Comparison of ENCODE assay signal across 2 cellular contexts in the genomic region with DNA sequence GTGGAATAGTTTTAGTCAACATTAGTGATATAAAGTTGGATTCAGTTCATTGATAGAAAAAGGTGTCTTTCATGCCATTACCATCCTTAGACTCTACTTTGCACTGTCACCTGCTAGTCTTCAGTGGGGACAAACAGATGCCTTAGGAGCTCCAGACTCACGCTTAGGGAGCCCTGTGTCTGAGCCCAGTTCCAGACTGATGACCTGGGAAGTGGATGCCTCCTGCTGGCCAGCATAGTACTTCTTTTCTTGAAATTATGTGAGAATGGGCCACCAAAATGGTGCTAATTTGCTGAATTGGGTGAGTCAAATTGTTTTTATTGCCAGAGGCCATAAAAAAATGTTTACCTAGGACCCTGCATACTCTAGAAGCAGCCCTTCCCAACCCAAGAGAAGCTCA.
TF ChIP-seq lines count a peak whose summit lies in the region.

No MANE protein-coding gene starts in this region.

TF ChIP-seq in GM23338, 12 proteins besides CTCF, POLR2A, EP300 and RAD21 (continued from another document):
- TF ChIP-seq, protein P1, sequence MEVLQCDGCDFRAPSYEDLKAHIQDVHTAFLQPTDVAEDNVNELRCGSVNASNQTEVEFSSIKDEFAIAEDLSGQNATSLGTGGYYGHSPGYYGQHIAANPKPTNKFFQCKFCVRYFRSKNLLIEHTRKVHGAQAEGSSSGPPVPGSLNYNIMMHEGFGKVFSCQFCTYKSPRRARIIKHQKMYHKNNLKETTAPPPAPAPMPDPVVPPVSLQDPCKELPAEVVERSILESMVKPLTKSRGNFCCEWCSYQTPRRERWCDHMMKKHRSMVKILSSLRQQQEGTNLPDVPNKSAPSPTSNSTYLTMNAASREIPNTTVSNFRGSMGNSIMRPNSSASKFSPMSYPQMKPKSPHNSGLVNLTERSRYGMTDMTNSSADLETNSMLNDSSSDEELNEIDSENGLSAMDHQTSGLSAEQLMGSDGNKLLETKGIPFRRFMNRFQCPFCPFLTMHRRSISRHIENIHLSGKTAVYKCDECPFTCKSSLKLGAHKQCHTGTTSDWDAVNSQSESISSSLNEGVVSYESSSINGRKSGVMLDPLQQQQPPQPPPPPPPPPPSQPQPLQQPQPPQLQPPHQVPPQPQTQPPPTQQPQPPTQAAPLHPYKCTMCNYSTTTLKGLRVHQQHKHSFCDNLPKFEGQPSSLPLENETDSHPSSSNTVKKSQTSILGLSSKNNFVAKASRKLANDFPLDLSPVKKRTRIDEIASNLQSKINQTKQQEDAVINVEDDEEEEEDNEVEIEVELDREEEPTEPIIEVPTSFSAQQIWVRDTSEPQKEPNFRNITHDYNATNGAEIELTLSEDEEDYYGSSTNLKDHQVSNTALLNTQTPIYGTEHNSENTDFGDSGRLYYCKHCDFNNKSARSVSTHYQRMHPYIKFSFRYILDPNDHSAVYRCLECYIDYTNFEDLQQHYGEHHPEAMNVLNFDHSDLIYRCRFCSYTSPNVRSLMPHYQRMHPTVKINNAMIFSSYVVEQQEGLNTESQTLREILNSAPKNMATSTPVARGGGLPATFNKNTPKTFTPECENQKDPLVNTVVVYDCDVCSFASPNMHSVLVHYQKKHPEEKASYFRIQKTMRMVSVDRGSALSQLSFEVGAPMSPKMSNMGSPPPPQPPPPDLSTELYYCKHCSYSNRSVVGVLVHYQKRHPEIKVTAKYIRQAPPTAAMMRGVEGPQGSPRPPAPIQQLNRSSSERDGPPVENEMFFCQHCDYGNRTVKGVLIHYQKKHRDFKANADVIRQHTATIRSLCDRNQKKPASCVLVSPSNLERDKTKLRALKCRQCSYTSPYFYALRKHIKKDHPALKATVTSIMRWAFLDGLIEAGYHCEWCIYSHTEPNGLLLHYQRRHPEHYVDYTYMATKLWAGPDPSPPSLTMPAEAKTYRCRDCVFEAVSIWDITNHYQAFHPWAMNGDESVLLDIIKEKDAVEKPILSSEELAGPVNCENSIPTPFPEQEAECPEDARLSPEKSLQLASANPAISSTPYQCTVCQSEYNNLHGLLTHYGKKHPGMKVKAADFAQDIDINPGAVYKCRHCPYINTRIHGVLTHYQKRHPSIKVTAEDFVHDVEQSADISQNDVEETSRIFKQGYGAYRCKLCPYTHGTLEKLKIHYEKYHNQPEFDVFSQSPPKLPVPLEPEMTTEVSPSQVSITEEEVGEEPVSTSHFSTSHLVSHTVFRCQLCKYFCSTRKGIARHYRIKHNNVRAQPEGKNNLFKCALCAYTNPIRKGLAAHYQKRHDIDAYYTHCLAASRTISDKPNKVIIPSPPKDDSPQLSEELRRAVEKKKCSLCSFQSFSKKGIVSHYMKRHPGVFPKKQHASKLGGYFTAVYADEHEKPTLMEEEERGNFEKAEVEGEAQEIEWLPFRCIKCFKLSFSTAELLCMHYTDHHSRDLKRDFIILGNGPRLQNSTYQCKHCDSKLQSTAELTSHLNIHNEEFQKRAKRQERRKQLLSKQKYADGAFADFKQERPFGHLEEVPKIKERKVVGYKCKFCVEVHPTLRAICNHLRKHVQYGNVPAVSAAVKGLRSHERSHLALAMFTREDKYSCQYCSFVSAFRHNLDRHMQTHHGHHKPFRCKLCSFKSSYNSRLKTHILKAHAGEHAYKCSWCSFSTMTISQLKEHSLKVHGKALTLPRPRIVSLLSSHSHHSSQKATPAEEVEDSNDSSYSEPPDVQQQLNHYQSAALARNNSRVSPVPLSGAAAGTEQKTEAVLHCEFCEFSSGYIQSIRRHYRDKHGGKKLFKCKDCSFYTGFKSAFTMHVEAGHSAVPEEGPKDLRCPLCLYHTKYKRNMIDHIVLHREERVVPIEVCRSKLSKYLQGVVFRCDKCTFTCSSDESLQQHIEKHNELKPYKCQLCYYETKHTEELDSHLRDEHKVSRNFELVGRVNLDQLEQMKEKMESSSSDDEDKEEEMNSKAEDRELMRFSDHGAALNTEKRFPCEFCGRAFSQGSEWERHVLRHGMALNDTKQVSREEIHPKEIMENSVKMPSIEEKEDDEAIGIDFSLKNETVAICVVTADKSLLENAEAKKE (CRISPR knock-in tag; IDR thresholded peaks at IDR 0.05): no peak
- TF ChIP-seq ZNF331 (CRISPR knock-in tag; IDR thresholded peaks at IDR 0.05; ENCODE audit: low read depth): no peak
- no peak for TF ChIP-seq STAT1 (IDR thresholded peaks at IDR 0.05; ENCODE audit: unreplicated experiment)
- TF ChIP-seq JUNB (IDR thresholded peaks at IDR 0.05; ENCODE audit: unreplicated experiment): no peak
- TF ChIP-seq CREB1 (CRISPR knock-in tag; IDR thresholded peaks at IDR 0.05; ENCODE audit: low read depth): no peak

TF ChIP-seq in WTC11, 78 proteins besides CTCF, POLR2A, EP300 and RAD21 (continued from another document):
- TF ChIP-seq, protein P2, sequence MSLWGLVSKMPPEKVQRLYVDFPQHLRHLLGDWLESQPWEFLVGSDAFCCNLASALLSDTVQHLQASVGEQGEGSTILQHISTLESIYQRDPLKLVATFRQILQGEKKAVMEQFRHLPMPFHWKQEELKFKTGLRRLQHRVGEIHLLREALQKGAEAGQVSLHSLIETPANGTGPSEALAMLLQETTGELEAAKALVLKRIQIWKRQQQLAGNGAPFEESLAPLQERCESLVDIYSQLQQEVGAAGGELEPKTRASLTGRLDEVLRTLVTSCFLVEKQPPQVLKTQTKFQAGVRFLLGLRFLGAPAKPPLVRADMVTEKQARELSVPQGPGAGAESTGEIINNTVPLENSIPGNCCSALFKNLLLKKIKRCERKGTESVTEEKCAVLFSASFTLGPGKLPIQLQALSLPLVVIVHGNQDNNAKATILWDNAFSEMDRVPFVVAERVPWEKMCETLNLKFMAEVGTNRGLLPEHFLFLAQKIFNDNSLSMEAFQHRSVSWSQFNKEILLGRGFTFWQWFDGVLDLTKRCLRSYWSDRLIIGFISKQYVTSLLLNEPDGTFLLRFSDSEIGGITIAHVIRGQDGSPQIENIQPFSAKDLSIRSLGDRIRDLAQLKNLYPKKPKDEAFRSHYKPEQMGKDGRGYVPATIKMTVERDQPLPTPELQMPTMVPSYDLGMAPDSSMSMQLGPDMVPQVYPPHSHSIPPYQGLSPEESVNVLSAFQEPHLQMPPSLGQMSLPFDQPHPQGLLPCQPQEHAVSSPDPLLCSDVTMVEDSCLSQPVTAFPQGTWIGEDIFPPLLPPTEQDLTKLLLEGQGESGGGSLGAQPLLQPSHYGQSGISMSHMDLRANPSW (CRISPR knock-in tag; conservative IDR thresholded peaks at IDR 0.05; ENCODE audit: low read depth): no peak
- TF ChIP-seq, protein P3, sequence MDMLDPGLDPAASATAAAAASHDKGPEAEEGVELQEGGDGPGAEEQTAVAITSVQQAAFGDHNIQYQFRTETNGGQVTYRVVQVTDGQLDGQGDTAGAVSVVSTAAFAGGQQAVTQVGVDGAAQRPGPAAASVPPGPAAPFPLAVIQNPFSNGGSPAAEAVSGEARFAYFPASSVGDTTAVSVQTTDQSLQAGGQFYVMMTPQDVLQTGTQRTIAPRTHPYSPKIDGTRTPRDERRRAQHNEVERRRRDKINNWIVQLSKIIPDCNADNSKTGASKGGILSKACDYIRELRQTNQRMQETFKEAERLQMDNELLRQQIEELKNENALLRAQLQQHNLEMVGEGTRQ (CRISPR knock-in tag; IDR thresholded peaks at IDR 0.05): no peak
- TF ChIP-seq GRHL2 (CRISPR knock-in tag; IDR thresholded peaks at IDR 0.05; ENCODE audit: insufficient replicate concordance, severe bottlenecking) (no peak), ELF4 (CRISPR knock-in tag; IDR thresholded peaks at IDR 0.05; ENCODE audit: low read depth) (no peak), RORB (CRISPR knock-in tag; IDR thresholded peaks at IDR 0.05) (no peak), ZNF317 (CRISPR knock-in tag; IDR thresholded peaks at IDR 0.05; ENCODE audit: borderline replicate concordance, low read depth) (no peak), KAT7 (CRISPR knock-in tag; IDR thresholded peaks at IDR 0.05; ENCODE audit: borderline replicate concordance) (no peak)
- TF ChIP-seq, protein P4, sequence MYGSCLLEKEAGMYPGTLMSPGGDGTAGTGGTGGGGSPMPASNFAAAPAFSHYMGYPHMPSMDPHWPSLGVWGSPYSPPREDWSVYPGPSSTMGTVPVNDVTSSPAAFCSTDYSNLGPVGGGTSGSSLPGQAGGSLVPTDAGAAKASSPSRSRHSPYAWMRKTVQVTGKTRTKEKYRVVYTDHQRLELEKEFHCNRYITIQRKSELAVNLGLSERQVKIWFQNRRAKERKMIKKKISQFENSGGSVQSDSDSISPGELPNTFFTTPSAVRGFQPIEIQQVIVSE (CRISPR knock-in tag; IDR thresholded peaks at IDR 0.05; ENCODE audit: borderline replicate concordance): no peak
- TF ChIP-seq, protein P5, sequence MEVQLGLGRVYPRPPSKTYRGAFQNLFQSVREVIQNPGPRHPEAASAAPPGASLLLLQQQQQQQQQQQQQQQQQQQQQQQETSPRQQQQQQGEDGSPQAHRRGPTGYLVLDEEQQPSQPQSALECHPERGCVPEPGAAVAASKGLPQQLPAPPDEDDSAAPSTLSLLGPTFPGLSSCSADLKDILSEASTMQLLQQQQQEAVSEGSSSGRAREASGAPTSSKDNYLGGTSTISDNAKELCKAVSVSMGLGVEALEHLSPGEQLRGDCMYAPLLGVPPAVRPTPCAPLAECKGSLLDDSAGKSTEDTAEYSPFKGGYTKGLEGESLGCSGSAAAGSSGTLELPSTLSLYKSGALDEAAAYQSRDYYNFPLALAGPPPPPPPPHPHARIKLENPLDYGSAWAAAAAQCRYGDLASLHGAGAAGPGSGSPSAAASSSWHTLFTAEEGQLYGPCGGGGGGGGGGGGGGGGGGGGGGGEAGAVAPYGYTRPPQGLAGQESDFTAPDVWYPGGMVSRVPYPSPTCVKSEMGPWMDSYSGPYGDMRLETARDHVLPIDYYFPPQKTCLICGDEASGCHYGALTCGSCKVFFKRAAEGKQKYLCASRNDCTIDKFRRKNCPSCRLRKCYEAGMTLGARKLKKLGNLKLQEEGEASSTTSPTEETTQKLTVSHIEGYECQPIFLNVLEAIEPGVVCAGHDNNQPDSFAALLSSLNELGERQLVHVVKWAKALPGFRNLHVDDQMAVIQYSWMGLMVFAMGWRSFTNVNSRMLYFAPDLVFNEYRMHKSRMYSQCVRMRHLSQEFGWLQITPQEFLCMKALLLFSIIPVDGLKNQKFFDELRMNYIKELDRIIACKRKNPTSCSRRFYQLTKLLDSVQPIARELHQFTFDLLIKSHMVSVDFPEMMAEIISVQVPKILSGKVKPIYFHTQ (CRISPR knock-in tag; IDR thresholded peaks at IDR 0.05): no peak
